8 cellular contexts compared by ENCODE assay signal in genomic region chr6:32148722-32149576, GRCh38. TPM values are rescaled to one million over a fixed set of nuclear protein-coding genes. Genes with fewer than 3 reads are reported as not detected.
DNase-seq lines count a peak whose midpoint lies in the region; ATAC-seq and TF ChIP-seq lines count a peak whose summit lies in the region.

No MANE protein-coding gene starts in this region.

- DNase-seq in T-helper 9 cell = peak; percentile 57
- DNase-seq in adrenal gland = peak; percentile 52 to 81 (median 63)
- DNase-seq in left kidney (ENCODE audit: low read depth, low spot score) = peak; percentile 87
- DNase-seq in stimulated activated CD8-positive, alpha-beta memory T cell treated with anti-CD3 and anti-CD28 coated beads, Interleukin-12 subunit alpha, Interleukin-12 subunit beta, amount 100 ng/mL, for 1 hour (ENCODE audit: low read depth) = peak; percentile 47
- no peak for DNase-seq in SIG-M5 (lab: John Stamatoyannopoulos, UW)

- no peaks in the 10 kb centered on the region for H3K9me3 ChIP-seq in adrenal gland (replicated peaks in 1 of 3)

- no peak for TF ChIP-seq POLR2A in adrenal gland (IDR thresholded peaks at IDR 0.05)

- peak overlapping the region in 1 of 4 donors; percentile 29 for H3K4me3 ChIP-seq in adrenal gland

- TF ChIP-seq CTCF in adrenal gland (IDR thresholded peaks at IDR 0.05) = no peak

- intact Hi-C loops in adrenal gland (cut with DNase I) = no loop called here

- H3K4me1 ChIP-seq in adrenal gland (replicated peaks in 1 of 2) = peaks cover 7 to 13% of the 10 kb centered on the region in 2 donors

- no peak overlapping the region for H3K27ac ChIP-seq in adrenal gland

- H3K27me3 ChIP-seq in adrenal gland = no peaks in the 10 kb centered on the region

- WGBS in adrenal gland, 4 donors = 44 to 53% (median 49%) methylated on average over 40 to 64 of the region's 64 CpGs

- no peaks in the 10 kb centered on the region for H3K36me3 ChIP-seq in adrenal gland (replicated peaks in 1 of 2)

- ATAC-seq in GM19397 (IDR thresholded peaks at IDR 0.05; ENCODE audit: unreplicated experiment) (no peak), HG03108 (IDR thresholded peaks at IDR 0.05; ENCODE audit: unreplicated experiment) (no peak), HG03280 (IDR thresholded peaks at IDR 0.05; ENCODE audit: unreplicated experiment) (no peak)

RNA-seq across cellular contexts. Expression of gene PRRT1, which starts 2.8 kb away (rescaled TPM):
- 1 to 10 TPM in 6 of 8 donors, under 1 TPM in 1, not detected in 1; 0.66 to 4.8 (median 2.0) TPM for total RNA-seq in adrenal gland
- polyA plus RNA-seq in adrenal gland = 10 to 100 TPM in 2 of 3 donors, 1 to 10 TPM in 1; 1.6 to 26.0 (median 14.7) TPM

RNA-seq across cellular contexts. Expression of gene PPT2, which starts 5.0 kb away (rescaled TPM):
- 10 to 100 TPM; 10.4 to 33.6 (median 27.0) TPM for total RNA-seq in adrenal gland
- polyA plus RNA-seq in adrenal gland = 10 to 100 TPM; 15.8 to 19.9 (median 16.5) TPM

RNA-seq across cellular contexts. Expression of gene EGFL8, which starts 15.4 kb away (rescaled TPM):
- total RNA-seq in adrenal gland = 10 to 100 TPM in 2 of 8 donors, 1 to 10 TPM in 6; 1.3 to 22.1 (median 7.5) TPM
- polyA plus RNA-seq in adrenal gland = 100 to 1,000 TPM in 1 of 3 donors, 10 to 100 TPM in 1, 1 to 10 TPM in 1; 4.6 to 103 (median 54.4) TPM

RNA-seq across cellular contexts. Expression of gene FKBPL, which starts 18.9 kb away (rescaled TPM):
- 1 to 10 TPM; 1.6 to 8.0 (median 5.8) TPM for total RNA-seq in adrenal gland
- polyA plus RNA-seq in adrenal gland = 1 to 10 TPM; 4.9 to 6.1 (median 6.0) TPM

RNA-seq across cellular contexts. Expression of gene ATF6B, which starts 20.9 kb away (rescaled TPM):
- total RNA-seq in adrenal gland = 100 to 1,000 TPM in 2 of 8 donors, 10 to 100 TPM in 6; 22.3 to 109 (median 40.8) TPM
- polyA plus RNA-seq in adrenal gland = 100 to 1,000 TPM in 1 of 3 donors, 10 to 100 TPM in 2; 42.3 to 136 (median 67.3) TPM
